In genomic region chr10:94992811-94993210, GRCh38 we compare ENCODE assay signal across 34 cellular contexts. TPM values are rescaled to one million over a fixed set of nuclear protein-coding genes. Genes with fewer than 3 reads are reported as not detected.
DNase-seq lines count a peak whose midpoint lies in the region; ATAC-seq and TF ChIP-seq lines count a peak whose summit lies in the region.
"Had no signal": no experiment of that assay in that cellular context is flagged by ENCODE, and none has a peak within 500 bp of the region (broad histone marks: within the 10 kb centered on the region; RNA-seq: fewer than 3 reads in every experiment).

No MANE protein-coding gene starts in this region.

- H3K9me2 ChIP-seq in HCT116 (ENCODE audit: insufficient read depth) = no peaks in the 10 kb centered on the region

- DNase-seq in HCT116 (ENCODE audit: low read depth, low spot score) (no peak), T1000 (lab: John Stamatoyannopoulos, UW) (peak; percentile 92), iPS DF 19.7 (ENCODE audit: low read depth, low spot score) (peak; percentile 40), smooth muscle cell (lab: John Stamatoyannopoulos, UW; ENCODE audit: unreplicated experiment) (no peak), NCI-H2171 (lab: John Stamatoyannopoulos, UW) (no peak), cardiac septum (ENCODE audit: low spot score) (no peak)
- DNase-seq: activated CD4-positive, alpha-beta T cell treated with anti-CD3 and anti-CD28 coated beads for 4 hours; activated T-cell treated with anti-CD3 and anti-CD28 coated beads, Interleukin-2, amount 50 U/mL, for 4 hours; body of pancreas; cerebellar nuclear complex; dorsolateral prefrontal cortex; GM23248; Kasumi-1; kidney; lower lobe of right lung; NCI-H1092; NCI-H1694 treated with DMSO at 0.1 percent for 48 hours; NCI-H524; NK-92 treated with Interleukin-12 subunit alpha and Interleukin-12 subunit beta, amount 100 ng/mL, for 24 hours; spleen; T-cell; upper lobe of left lung had no signal

- H3K9ac ChIP-seq in HCT116 (ENCODE audit: low read length) (no peak overlapping the region), smooth muscle cell (ENCODE audit: low read depth) (no peak overlapping the region)
- H3K9ac ChIP-seq: GM23248, parathyroid adenoma had no signal

- RAD21 ChIA-PET in HCT116 (lab: Charles Lee; ENCODE audit: low non-redundant PET in 1 of 2, low total read pairs in 2 of 2, uncharacterized antibody in 2 of 2, unreplicated experiment in 2 of 2) = no interaction called here

- H3K4me1 ChIP-seq in HCT116 (ENCODE audit: control insufficient read depth in 1 of 2, insufficient read depth in 2 of 2, low read length in 2 of 2) (peaks cover 0 to 9% of the 10 kb centered on the region in 2 experiments; a peak in 1 of 4 replicates), smooth muscle cell (ENCODE audit: low read depth) (no peaks in the 10 kb centered on the region)
- H3K4me1 ChIP-seq: body of pancreas, lower lobe of right lung, parathyroid adenoma, right atrium auricular region, spleen, upper lobe of left lung had no signal

- H3K4me3 ChIP-seq in HCT116 (replicated peaks in 1 of 2; ENCODE audit: low read depth in 1 of 2, low read length in 2 of 2) (no peak overlapping the region), smooth muscle cell (no peak overlapping the region)
- H3K4me3 ChIP-seq: body of pancreas, dorsolateral prefrontal cortex, GM23248, lower lobe of right lung, mucosa of descending colon, right atrium auricular region, spleen, upper lobe of left lung had no signal

- no TSS peak for BruUV-seq in HCT116 (replicated peaks; lab: Mats Ljungman, UMichigan)

- CTCF ChIA-PET in HCT116 (lab: Charles Lee) = no interaction called here

- H3K36me3 ChIP-seq in HCT116 (ENCODE audit: control insufficient read depth in 1 of 2, insufficient read depth in 2 of 2, low read length in 2 of 2) (no peaks in the 10 kb centered on the region), smooth muscle cell (ENCODE audit: low read depth) (no peaks in the 10 kb centered on the region)
- H3K36me3 ChIP-seq: lower lobe of right lung, right atrium auricular region, spleen, upper lobe of left lung had no signal

- WGBS in smooth muscle cell (ENCODE audit: low lambda C conversion rate) = 4% methylated on average over 4 of the region's 4 CpGs

- TF ChIP-seq CTCF in HCT116 (IDR thresholded peaks at IDR 0.05 in 2 of 3, conservative IDR thresholded peaks at IDR 0.05 in 1 of 3; ENCODE audit: borderline replicate concordance in 1 of 3, insufficient read depth in 1 of 3, low read depth in 2 of 3, low read length in 2 of 3) (no peak), smooth muscle cell (IDR thresholded peaks at IDR 0.05; ENCODE audit: borderline replicate concordance, insufficient read depth, poor library complexity, severe bottlenecking) (no peak)

- H3F3A ChIP-seq in smooth muscle cell (ENCODE audit: low read depth) = peaks cover 5% of the 10 kb centered on the region

- no peak for TF ChIP-seq RAD21 in HCT116 (IDR thresholded peaks at IDR 0.05; ENCODE audit: low read depth)

- intact Hi-C loops in HCT116 (cut with micrococcal nuclease) (no loop called here), cardiac septum (cut with DNase I) (no loop called here)

- POLR2A ChIA-PET in HCT116 (lab: Charles Lee) = no interaction called here

- H4K20me1 ChIP-seq in HCT116 (ENCODE audit: insufficient read depth) (no peaks in the 10 kb centered on the region), smooth muscle cell (ENCODE audit: low read depth) (no peaks in the 10 kb centered on the region)

- H3K9me3 ChIP-seq in HCT116 (ENCODE audit: control insufficient read depth in 1 of 2, insufficient read depth in 1 of 2, low read depth in 1 of 2, low read length in 2 of 2) (no peaks in the 10 kb centered on the region), smooth muscle cell (replicated peaks; ENCODE audit: low read depth) (no peaks in the 10 kb centered on the region)
- H3K9me3 ChIP-seq: body of pancreas had no signal

- ATAC-seq in HCT116 (peak; percentile 30; the same call in 1 of the 2 replicates), GM21390 (IDR thresholded peaks at IDR 0.05; ENCODE audit: unreplicated experiment) (no peak)
- ATAC-seq: activated T-cell treated with anti-CD3 and anti-CD28 coated beads, Interleukin-2, amount 50 U/mL, for 4 hours; body of pancreas; lower lobe of right lung; mucosa of descending colon; Panc1; T-cell had no signal

- no peak for TF ChIP-seq POLR2A in HCT116 (IDR thresholded peaks at IDR 0.05; ENCODE audit: borderline replicate concordance, extremely low read depth, insufficient read depth, insufficient read length)

- H3K4me2 ChIP-seq in HCT116 (ENCODE audit: low read length) = no peak overlapping the region
- H3K4me2 ChIP-seq in smooth muscle cell = no peak overlapping the region

- H3K27ac ChIP-seq in HCT116 (ENCODE audit: low read depth, low read length) = no peak overlapping the region
- peak overlapping the region; percentile 90 for H3K27ac ChIP-seq in smooth muscle cell (ENCODE audit: low read depth)
- H3K27ac ChIP-seq: body of pancreas, C4-2B, dorsolateral prefrontal cortex, GM23248, HL-60, lower lobe of right lung, parathyroid adenoma, right atrium auricular region, spleen, upper lobe of left lung had no signal

- no peak overlapping the region for H2AFZ ChIP-seq in HCT116 (ENCODE audit: low read depth, low read length, poor library complexity, severe bottlenecking)
- no peak overlapping the region for H2AFZ ChIP-seq in smooth muscle cell (ENCODE audit: low read depth)
- H2AFZ ChIP-seq: GM23248, parathyroid adenoma had no signal

- H3K27me3 ChIP-seq in HCT116 (ENCODE audit: insufficient read depth, low read length) (no peaks in the 10 kb centered on the region), smooth muscle cell (ENCODE audit: low read depth) (no peaks in the 10 kb centered on the region)
- H3K27me3 ChIP-seq: body of pancreas, right atrium auricular region, upper lobe of left lung had no signal

- no peaks in the 10 kb centered on the region for H3K79me2 ChIP-seq in HCT116 (ENCODE audit: insufficient read depth, low read length)
- no peaks in the 10 kb centered on the region for H3K79me2 ChIP-seq in smooth muscle cell (ENCODE audit: low read depth)
- H3K79me2 ChIP-seq: parathyroid adenoma had no signal

TF ChIP-seq in HCT116, 20 proteins besides CTCF, POLR2A, EP300 and RAD21:
- TF ChIP-seq SRF (IDR thresholded peaks at IDR 0.05; ENCODE audit: low read depth) (no peak), JUND (IDR thresholded peaks at IDR 0.05) (no peak), ZNF274 (IDR thresholded peaks at IDR 0.05; ENCODE audit: low read depth, low read length) (no peak), POLR2AphosphoS5 (IDR thresholded peaks at IDR 0.05; ENCODE audit: low read depth, low read length) (no peak), EZH2 (IDR thresholded peaks at IDR 0.05) (no peak), CEBPB (IDR thresholded peaks at IDR 0.05; ENCODE audit: low read depth) (no peak), YY1 (IDR thresholded peaks at IDR 0.05; ENCODE audit: extremely low read depth, insufficient replicate concordance, low read depth, low read length) (no peak), EZH2phosphoT487 (IDR thresholded peaks at IDR 0.05; ENCODE audit: borderline replicate concordance) (no peak)
- TF ChIP-seq, protein P1, sequence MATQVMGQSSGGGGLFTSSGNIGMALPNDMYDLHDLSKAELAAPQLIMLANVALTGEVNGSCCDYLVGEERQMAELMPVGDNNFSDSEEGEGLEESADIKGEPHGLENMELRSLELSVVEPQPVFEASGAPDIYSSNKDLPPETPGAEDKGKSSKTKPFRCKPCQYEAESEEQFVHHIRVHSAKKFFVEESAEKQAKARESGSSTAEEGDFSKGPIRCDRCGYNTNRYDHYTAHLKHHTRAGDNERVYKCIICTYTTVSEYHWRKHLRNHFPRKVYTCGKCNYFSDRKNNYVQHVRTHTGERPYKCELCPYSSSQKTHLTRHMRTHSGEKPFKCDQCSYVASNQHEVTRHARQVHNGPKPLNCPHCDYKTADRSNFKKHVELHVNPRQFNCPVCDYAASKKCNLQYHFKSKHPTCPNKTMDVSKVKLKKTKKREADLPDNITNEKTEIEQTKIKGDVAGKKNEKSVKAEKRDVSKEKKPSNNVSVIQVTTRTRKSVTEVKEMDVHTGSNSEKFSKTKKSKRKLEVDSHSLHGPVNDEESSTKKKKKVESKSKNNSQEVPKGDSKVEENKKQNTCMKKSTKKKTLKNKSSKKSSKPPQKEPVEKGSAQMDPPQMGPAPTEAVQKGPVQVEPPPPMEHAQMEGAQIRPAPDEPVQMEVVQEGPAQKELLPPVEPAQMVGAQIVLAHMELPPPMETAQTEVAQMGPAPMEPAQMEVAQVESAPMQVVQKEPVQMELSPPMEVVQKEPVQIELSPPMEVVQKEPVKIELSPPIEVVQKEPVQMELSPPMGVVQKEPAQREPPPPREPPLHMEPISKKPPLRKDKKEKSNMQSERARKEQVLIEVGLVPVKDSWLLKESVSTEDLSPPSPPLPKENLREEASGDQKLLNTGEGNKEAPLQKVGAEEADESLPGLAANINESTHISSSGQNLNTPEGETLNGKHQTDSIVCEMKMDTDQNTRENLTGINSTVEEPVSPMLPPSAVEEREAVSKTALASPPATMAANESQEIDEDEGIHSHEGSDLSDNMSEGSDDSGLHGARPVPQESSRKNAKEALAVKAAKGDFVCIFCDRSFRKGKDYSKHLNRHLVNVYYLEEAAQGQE (IDR thresholded peaks at IDR 0.05; ENCODE audit: low read depth) = no peak
- TF ChIP-seq, protein P2, sequence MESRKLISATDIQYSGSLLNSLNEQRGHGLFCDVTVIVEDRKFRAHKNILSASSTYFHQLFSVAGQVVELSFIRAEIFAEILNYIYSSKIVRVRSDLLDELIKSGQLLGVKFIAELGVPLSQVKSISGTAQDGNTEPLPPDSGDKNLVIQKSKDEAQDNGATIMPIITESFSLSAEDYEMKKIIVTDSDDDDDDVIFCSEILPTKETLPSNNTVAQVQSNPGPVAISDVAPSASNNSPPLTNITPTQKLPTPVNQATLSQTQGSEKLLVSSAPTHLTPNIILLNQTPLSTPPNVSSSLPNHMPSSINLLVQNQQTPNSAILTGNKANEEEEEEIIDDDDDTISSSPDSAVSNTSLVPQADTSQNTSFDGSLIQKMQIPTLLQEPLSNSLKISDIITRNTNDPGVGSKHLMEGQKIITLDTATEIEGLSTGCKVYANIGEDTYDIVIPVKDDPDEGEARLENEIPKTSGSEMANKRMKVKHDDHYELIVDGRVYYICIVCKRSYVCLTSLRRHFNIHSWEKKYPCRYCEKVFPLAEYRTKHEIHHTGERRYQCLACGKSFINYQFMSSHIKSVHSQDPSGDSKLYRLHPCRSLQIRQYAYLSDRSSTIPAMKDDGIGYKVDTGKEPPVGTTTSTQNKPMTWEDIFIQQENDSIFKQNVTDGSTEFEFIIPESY (IDR thresholded peaks at IDR 0.05; ENCODE audit: extremely low read depth, insufficient replicate concordance, low read length) = no peak

RNA-seq across cellular contexts. Expression of gene CYP2C9, which starts 54.4 kb away (rescaled TPM):
- total RNA-seq in HCT116 (2021; ENCODE audit: unreplicated experiment) = 0.76 TPM
- not detected in 2 replicates for polyA plus RNA-seq in HCT116 (2012)
- 0.63 and 1.3 TPM in 2 replicates for total RNA-seq in smooth muscle cell
- polyA plus RNA-seq in smooth muscle cell = 0.10 TPM in 1 of 2 replicates, not detected in the other
- not detected for total RNA-seq in cardiac septum
- total RNA-seq: activated CD8-positive, alpha-beta memory T cell treated with anti-CD3 and anti-CD28 coated beads for 36 hours; Daoy; dorsolateral prefrontal cortex; endothelial cell of umbilical vein; fibroblast of lung; GM23248; right atrium auricular region; spleen had no signal
- polyA plus RNA-seq: endothelial cell of umbilical vein, fibroblast of lung, GM23248, neural cell, spleen had no signal

Comparison
In these comparisons a context has a peak if more than half of its experiments do, and no peak if none do; other contexts are left out.
1. DNase-seq: peak in T1000 (single experiment) and iPS DF 19.7 (single experiment); none in HCT116 (single experiment), smooth muscle cell (single experiment), NCI-H2171 (single experiment) and cardiac septum (single experiment).